Comparison of ENCODE assay signal across 15 cellular contexts in the genomic region with DNA sequence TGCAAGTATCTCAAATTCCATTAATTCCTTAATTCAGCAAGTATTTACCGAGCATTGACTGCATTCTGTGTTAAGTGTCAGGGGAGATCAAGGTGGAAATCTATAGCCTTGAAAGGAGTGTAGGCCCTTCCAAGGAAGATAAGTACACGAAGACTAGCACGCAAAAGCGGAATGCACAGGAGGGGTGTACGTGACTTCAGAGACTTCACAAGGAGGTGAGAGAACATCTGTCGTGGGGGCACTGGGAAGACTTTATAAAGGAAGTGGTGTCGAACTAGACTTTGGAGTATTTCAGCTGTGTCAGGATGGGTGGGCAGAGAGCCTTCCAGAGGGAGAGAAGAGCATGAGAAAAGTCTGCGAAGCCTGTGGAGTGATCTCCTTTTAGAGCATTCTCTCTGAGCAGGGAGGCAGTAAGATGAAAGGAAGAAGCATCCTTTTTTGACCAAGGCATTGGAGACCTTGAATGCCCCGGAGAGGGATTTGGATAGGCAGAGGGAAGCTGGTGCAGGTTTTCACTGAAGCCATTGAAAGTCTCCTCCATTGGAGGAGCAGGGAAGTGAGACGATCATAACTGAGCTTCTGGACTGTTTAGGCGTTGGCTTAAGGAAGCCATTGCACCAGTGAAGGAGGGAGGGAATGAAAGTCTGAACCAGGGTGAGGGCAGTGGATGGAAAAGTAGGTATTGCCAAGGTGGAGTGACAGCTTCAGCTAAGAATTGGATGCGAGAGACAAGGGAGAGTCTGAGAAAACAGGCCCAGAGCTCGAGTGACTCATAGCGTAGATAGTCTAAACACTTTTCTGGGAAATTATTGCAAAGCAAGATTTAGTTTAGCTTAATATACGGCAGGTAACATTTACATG. TPM values are rescaled to one million over a fixed set of nuclear protein-coding genes. Genes with fewer than 3 reads are reported as not detected.
A peak's percentile ranks its signal among the peaks of the same experiment; 100 is the strongest.
DNase-seq lines count a peak whose midpoint lies in the region; TF ChIP-seq lines count a peak whose summit lies in the region.
"Had no signal": no experiment of that assay in that cellular context is flagged by ENCODE, and none has a peak within 500 bp of the region (broad histone marks: within the 10 kb centered on the region; RNA-seq: fewer than 3 reads in every experiment).

No MANE protein-coding gene starts in this region.

- peaks cover 5% of the 10 kb centered on the region for H4K20me1 ChIP-seq in osteoblast (ENCODE audit: insufficient read depth, low read length)

- peaks cover 53% of the 10 kb centered on the region for H3K27me3 Mint-ChIP-seq in activated naive CD4-positive, alpha-beta T cell treated with anti-CD3 and anti-CD28 coated beads for 36 hours (ENCODE audit: low read depth)

- intact Hi-C loops in esophagus squamous epithelium (cut with DNase I): no loop called here
- intact Hi-C loops in activated naive CD4-positive, alpha-beta T cell treated with anti-CD3 and anti-CD28 coated beads for 36 hours (cut with micrococcal nuclease): no loop called here

- H3K9me3 ChIP-seq in adipocyte (ENCODE audit: control insufficient read depth, low read length) (no peaks in the 10 kb centered on the region), esophagus squamous epithelium (no peaks in the 10 kb centered on the region), osteoblast (ENCODE audit: low read depth, low read length) (no peaks in the 10 kb centered on the region)
- H3K9me3 ChIP-seq: left lung, neutrophil, testis had no signal

- H3K4me3 Mint-ChIP-seq in activated naive CD4-positive, alpha-beta T cell treated with anti-CD3 and anti-CD28 coated beads for 36 hours: no peak overlapping the region

- H3K9ac ChIP-seq in adipocyte (ENCODE audit: low read length): no peak overlapping the region

- peak overlapping the region; percentile 83 to 100 (median 97) for H3K27ac ChIP-seq in esophagus squamous epithelium
- no peak overlapping the region for H3K27ac ChIP-seq in osteoblast (ENCODE audit: low read depth, low read length)
- H3K27ac ChIP-seq: left lung, neutrophil, testis had no signal

- TF ChIP-seq CTCF in esophagus squamous epithelium (IDR thresholded peaks at IDR 0.05) (no peak), osteoblast (IDR thresholded peaks at IDR 0.05; ENCODE audit: extremely low read depth, low read depth, low read length) (no peak)

- H3K4me2 ChIP-seq in osteoblast (ENCODE audit: insufficient read depth, low read length): no peak overlapping the region

- peaks cover 4% of the 10 kb centered on the region for H3K4me1 Mint-ChIP-seq in activated naive CD4-positive, alpha-beta T cell treated with anti-CD3 and anti-CD28 coated beads for 36 hours (ENCODE audit: low read depth)

- H3K9me3 Mint-ChIP-seq in activated naive CD4-positive, alpha-beta T cell treated with anti-CD3 and anti-CD28 coated beads for 36 hours: no peaks in the 10 kb centered on the region

- H3K27me3 ChIP-seq in adipocyte (replicated peaks; ENCODE audit: control insufficient read depth, insufficient read depth, low read length) (no peaks in the 10 kb centered on the region), esophagus squamous epithelium (peaks cover 0 to 75% (median 0%) of the 10 kb centered on the region in 4 donors), osteoblast (ENCODE audit: insufficient read depth, low read length) (no peaks in the 10 kb centered on the region)
- H3K27me3 ChIP-seq: testis had no signal

- H3K79me2 ChIP-seq in osteoblast (ENCODE audit: insufficient read depth, low read length): peaks cover 59% of the 10 kb centered on the region

- 40 to 54% methylated on average over 14 to 15 of the region's 15 CpGs for WGBS in esophagus squamous epithelium, 2 donors

- no peaks in the 10 kb centered on the region for H3K36me3 Mint-ChIP-seq in activated naive CD4-positive, alpha-beta T cell treated with anti-CD3 and anti-CD28 coated beads for 36 hours (ENCODE audit: low read depth)

- H3K4me1 ChIP-seq in adipocyte (ENCODE audit: control insufficient read depth, insufficient read depth, low read length): peaks cover 9% of the 10 kb centered on the region
- H3K4me1 ChIP-seq in esophagus squamous epithelium: peaks cover 8 to 66% (median 10%) of the 10 kb centered on the region in 3 donors
- peaks cover 10% of the 10 kb centered on the region for H3K4me1 ChIP-seq in osteoblast (ENCODE audit: insufficient read depth, low read length)

- peak in 1 of 4 donors; percentile 16 for TF ChIP-seq POLR2A in esophagus squamous epithelium (IDR thresholded peaks at IDR 0.05)

- DNase-seq in ELF-1 (ENCODE audit: low read depth, low spot score): peak; percentile 46
- peak; percentile 35 for DNase-seq in adipocyte (ENCODE audit: low read depth)
- no peak for DNase-seq in esophagus squamous epithelium (lab: John Stamatoyannopoulos, UW)
- DNase-seq in osteoblast (ENCODE audit: insufficient read length, low spot score, missing footprints): peak; percentile 78
- DNase-seq in activated naive CD4-positive, alpha-beta T cell treated with anti-CD3 and anti-CD28 coated beads for 36 hours: no peak
- DNase-seq in stimulated activated CD4-positive, alpha-beta T cell treated with anti-CD3 and anti-CD28 coated beads, Interleukin-4, amount 100 ng/mL, for 1 hour: no peak
- DNase-seq in SKM-1 treated with dmso at 0.1 percent for 144 hours (lab: John Stamatoyannopoulos, UW; ENCODE audit: unreplicated experiment): no peak
- no peak for DNase-seq in NCI-H1417 treated with DMSO at 0.1 percent for 48 hours (lab: John Stamatoyannopoulos, UW)
- DNase-seq: activated CD8-positive, alpha-beta memory T cell treated with anti-CD3 and anti-CD28 coated beads for 24 hours; activated gamma-delta T cell; caudate nucleus; left lung; MV-4-11; testis had no signal

- no peak overlapping the region for H3K4me3 ChIP-seq in adipocyte (ENCODE audit: low read length)
- H3K4me3 ChIP-seq in esophagus squamous epithelium: peak overlapping the region; percentile 68 to 82 (median 72)
- H3K4me3 ChIP-seq in osteoblast (ENCODE audit: insufficient read depth, low read length): no peak overlapping the region
- H3K4me3 ChIP-seq: left lung, testis had no signal

- CTCF ChIA-PET in activated naive CD4-positive, alpha-beta T cell treated with anti-CD3 and anti-CD28 coated beads for 36 hours (lab: Charles Lee): interaction anchor here (0.6 kb wide), 1 partner anchor 248 kb away, joined by 4 read pairs; no protein-coding TSS in a partner anchor

- H3K27ac Mint-ChIP-seq in activated naive CD4-positive, alpha-beta T cell treated with anti-CD3 and anti-CD28 coated beads for 36 hours: no peak overlapping the region

- no peak overlapping the region for H2AFZ ChIP-seq in osteoblast (ENCODE audit: low read length)

- no peaks in the 10 kb centered on the region for H3K36me3 ChIP-seq in adipocyte (ENCODE audit: control insufficient read depth, insufficient read depth, low read length, severe bottlenecking)
- peaks cover 0 to 26% (median 6%) of the 10 kb centered on the region in 3 donors for H3K36me3 ChIP-seq in esophagus squamous epithelium
- no peaks in the 10 kb centered on the region for H3K36me3 ChIP-seq in osteoblast (ENCODE audit: insufficient read depth, low read length)
- H3K36me3 ChIP-seq: left lung, neutrophil had no signal

RNA-seq across cellular contexts. Expression of a gene that starts 4.3 kb away (rescaled TPM):
- total RNA-seq in esophagus squamous epithelium: 1,000 to 10,000 TPM in 3 of 4 donors, 100 to 1,000 TPM in 1; 712 to 1,491 (median 1,163) TPM
- total RNA-seq in osteoblast: 84.0 and 119 TPM in 2 replicates
- total RNA-seq in activated naive CD4-positive, alpha-beta T cell treated with anti-CD3 and anti-CD28 coated beads for 36 hours: under 1 TPM in 1 of 2 experiments, not detected in 1; 0.22 TPM

RNA-seq across cellular contexts. Expression of a gene that starts 44.3 kb away (rescaled TPM):
- total RNA-seq in esophagus squamous epithelium: 10 to 100 TPM in 1 of 4 donors, 1 to 10 TPM in 3; 5.3 to 11.6 (median 8.7) TPM
- 15.9 and 19.7 TPM in 2 replicates for total RNA-seq in osteoblast
- 10 to 100 TPM; 22.7 to 22.8 TPM for total RNA-seq in activated naive CD4-positive, alpha-beta T cell treated with anti-CD3 and anti-CD28 coated beads for 36 hours

Comparison
In these comparisons a context has a peak if more than half of its experiments do, and no peak if none do; other contexts are left out.
1. DNase-seq: peak in ELF-1 (single experiment), adipocyte (single experiment) and osteoblast (single experiment); none in esophagus squamous epithelium (single experiment), activated naive CD4-positive, alpha-beta T cell treated with anti-CD3 and anti-CD28 coated beads for 36 hours (single experiment), stimulated activated CD4-positive, alpha-beta T cell treated with anti-CD3 and anti-CD28 coated beads, Interleukin-4, amount 100 ng/mL, for 1 hour (single experiment), SKM-1 treated with dmso at 0.1 percent for 144 hours (single experiment) and NCI-H1417 treated with DMSO at 0.1 percent for 48 hours (single experiment).
2. H3K4me3 ChIP-seq: peak in esophagus squamous epithelium (4 of 4); none in adipocyte (single experiment) and osteoblast (single experiment).
3. RNA of a gene that starts 4.3 kb away (total RNA-seq): 712 to 1,491 TPM in esophagus squamous epithelium and 84.0 to 119 TPM in osteoblast; 0.22 TPM in activated naive CD4-positive, alpha-beta T cell treated with anti-CD3 and anti-CD28 coated beads for 36 hours; every median in the first group is over 10 times any median in the second.